ENCODE assay signal across 11 cellular contexts in genomic region chr10:79229081-79229541, GRCh38.
DNase-seq lines count a peak whose midpoint lies in the region; ATAC-seq and TF ChIP-seq lines count a peak whose summit lies in the region.
"Had no signal": no experiment of that assay in that cellular context is flagged by ENCODE, and none has a peak within 500 bp of the region (broad histone marks: within the 10 kb centered on the region; RNA-seq: fewer than 3 reads in every experiment).

No MANE protein-coding gene starts in this region.

- no peaks in the 10 kb centered on the region for H3K27me3 ChIP-seq in hepatocyte

- H3K9me2 ChIP-seq in hepatocyte (replicated peaks; ENCODE audit: insufficient read depth), result no peaks in the 10 kb centered on the region

- no peak for TF ChIP-seq CTCF in hepatocyte (IDR thresholded peaks at IDR 0.05; ENCODE audit: poor library complexity)

- H3K9me3 ChIP-seq in hepatocyte (ENCODE audit: low read depth), result no peaks in the 10 kb centered on the region

- peaks cover 0 to 3% of the 10 kb centered on the region in 2 donors for H3K36me3 Mint-ChIP-seq in stimulated activated naive B cell treated with anti-CD40 and anti-IgM and Interleukin-4, amounts not matched to agents 10 μg/mL and 1 μg/mL and 100 μg/mL, for 72 hours

- DNase-seq in NCI-H2081 (lab: John Stamatoyannopoulos, UW) (peak; percentile 22 to 51), NCI-H2081 treated with DMSO at 0.1 percent for 48 hours (lab: John Stamatoyannopoulos, UW) (no peak), NCI-H82 (lab: John Stamatoyannopoulos, UW) (peak; percentile 76), hepatocyte (ENCODE audit: low spot score) (peak; percentile 46), AG08395 (ENCODE audit: low spot score) (no peak), NCI-H2029 treated with DMSO at 0.1 percent for 48 hours (lab: John Stamatoyannopoulos, UW) (no peak), pons (ENCODE audit: low spot score) (no peak)
- no peak for DNase-seq in stimulated activated naive B cell treated with anti-CD40 and anti-IgM and Interleukin-4, amounts not matched to agents 10 μg/mL and 1 μg/mL and 100 μg/mL, for 72 hours
- DNase-seq: activated CD4-positive, alpha-beta T cell treated with anti-CD3 and anti-CD28 coated beads, Interleukin-2, amount 10 ng/mL, durations not matched to agents 7 days and 5 days; NCI-H2029; stimulated activated naive CD4-positive, alpha-beta T cell had no signal

- peaks cover 4% of the 10 kb centered on the region in 2 donors for H3K27me3 Mint-ChIP-seq in stimulated activated naive B cell treated with anti-CD40 and anti-IgM and Interleukin-4, amounts not matched to agents 10 μg/mL and 1 μg/mL and 100 μg/mL, for 72 hours
- H3K27me3 Mint-ChIP-seq: activated CD4-positive, alpha-beta T cell treated with anti-CD3 and anti-CD28 coated beads, Interleukin-2, amount 10 ng/mL, durations not matched to agents 7 days and 5 days had no signal

- H3K27ac ChIP-seq in hepatocyte, result peak overlapping the region; percentile 59

- no peaks in the 10 kb centered on the region for H3K9me3 Mint-ChIP-seq in stimulated activated naive B cell treated with anti-CD40 and anti-IgM and Interleukin-4, amounts not matched to agents 10 μg/mL and 1 μg/mL and 100 μg/mL, for 72 hours
- H3K9me3 Mint-ChIP-seq: activated CD4-positive, alpha-beta T cell treated with anti-CD3 and anti-CD28 coated beads, Interleukin-2, amount 10 ng/mL, durations not matched to agents 7 days and 5 days had no signal

- peak in 1 of 2 donors; percentile 29 for ATAC-seq in stimulated activated naive B cell treated with anti-CD40 and anti-IgM and Interleukin-4, amounts not matched to agents 10 μg/mL and 1 μg/mL and 100 μg/mL, for 72 hours (replicated peaks)

- H3K4me1 Mint-ChIP-seq in stimulated activated naive B cell treated with anti-CD40 and anti-IgM and Interleukin-4, amounts not matched to agents 10 μg/mL and 1 μg/mL and 100 μg/mL, for 72 hours, result peaks cover 28 to 31% of the 10 kb centered on the region in 2 donors
- H3K4me1 Mint-ChIP-seq: activated CD4-positive, alpha-beta T cell treated with anti-CD3 and anti-CD28 coated beads, Interleukin-2, amount 10 ng/mL, durations not matched to agents 7 days and 5 days had no signal

- H3K27ac Mint-ChIP-seq in stimulated activated naive B cell treated with anti-CD40 and anti-IgM and Interleukin-4, amounts not matched to agents 10 μg/mL and 1 μg/mL and 100 μg/mL, for 72 hours, result peak overlapping the region; percentile 25
- H3K27ac Mint-ChIP-seq: activated CD4-positive, alpha-beta T cell treated with anti-CD3 and anti-CD28 coated beads, Interleukin-2, amount 10 ng/mL, durations not matched to agents 7 days and 5 days had no signal

- WGBS in hepatocyte (ENCODE audit: low lambda C conversion rate, missing lambda C conversion rate), result 61% methylated on average over 5 of the region's 5 CpGs

- H3K4me1 ChIP-seq in hepatocyte (ENCODE audit: insufficient read depth), result peaks cover 24% of the 10 kb centered on the region

- H3K4me3 ChIP-seq in hepatocyte, result no peak overlapping the region

- H3K4me2 ChIP-seq in hepatocyte, result no peak overlapping the region

- no peak overlapping the region for H2AFZ ChIP-seq in hepatocyte

- no peaks in the 10 kb centered on the region for H3K36me3 ChIP-seq in hepatocyte (replicated peaks; ENCODE audit: insufficient read depth, low read depth)

- no peak overlapping the region for H3K4me3 Mint-ChIP-seq in stimulated activated naive B cell treated with anti-CD40 and anti-IgM and Interleukin-4, amounts not matched to agents 10 μg/mL and 1 μg/mL and 100 μg/mL, for 72 hours
- H3K4me3 Mint-ChIP-seq: activated CD4-positive, alpha-beta T cell treated with anti-CD3 and anti-CD28 coated beads, Interleukin-2, amount 10 ng/mL, durations not matched to agents 7 days and 5 days had no signal

- H3K79me2 ChIP-seq in hepatocyte, result peaks cover 10% of the 10 kb centered on the region

- peaks cover 21% of the 10 kb centered on the region for H4K20me1 ChIP-seq in hepatocyte (ENCODE audit: insufficient read depth, poor library complexity, severe bottlenecking)

Comparison
In these comparisons a context has a peak if more than half of its experiments do, and no peak if none do; other contexts are left out.
1. DNase-seq: peak in NCI-H2081 (2 of 2), NCI-H82 (single experiment) and hepatocyte (single experiment); none in NCI-H2081 treated with DMSO at 0.1 percent for 48 hours (single experiment), stimulated activated naive B cell treated with anti-CD40 and anti-IgM and Interleukin-4, amounts not matched to agents 10 μg/mL and 1 μg/mL and 100 μg/mL, for 72 hours (single experiment), AG08395 (single experiment), NCI-H2029 treated with DMSO at 0.1 percent for 48 hours (single experiment) and pons (single experiment).